In genomic region chr1:43358121-43358745, GRCh38 we compare ENCODE assay signal across 8 cellular contexts. TPM values are rescaled to one million over a fixed set of nuclear protein-coding genes. Genes with fewer than 3 reads are reported as not detected.
DNase-seq lines count a peak whose midpoint lies in the region; ATAC-seq and TF ChIP-seq lines count a peak whose summit lies in the region.

No MANE protein-coding gene starts in this region.

- peak; percentile 49 for ATAC-seq in HCT116

- intact Hi-C loops in HCT116 (cut with micrococcal nuclease) = loop anchor here (1.0 kb wide), 1 partner anchor 120 kb away; no protein-coding TSS in a partner anchor

- TF ChIP-seq RAD21 in HCT116 (IDR thresholded peaks at IDR 0.05; ENCODE audit: low read depth) = no peak

- H3K79me2 ChIP-seq in HCT116 (ENCODE audit: insufficient read depth, low read length) (peaks cover 36% of the 10 kb centered on the region), osteoblast (ENCODE audit: insufficient read depth, low read length) (peaks cover 41% of the 10 kb centered on the region)

- H3K4me2 ChIP-seq in HCT116 (ENCODE audit: low read length) (peak overlapping the region; percentile 78), osteoblast (ENCODE audit: insufficient read depth, low read length) (peak overlapping the region; percentile 99)

- H3K9ac ChIP-seq in HCT116 (ENCODE audit: low read length) = peak overlapping the region; percentile 94

- no peaks in the 10 kb centered on the region for H3K9me3 ChIP-seq in HCT116 (ENCODE audit: control insufficient read depth in 1 of 2, insufficient read depth in 1 of 2, low read depth in 1 of 2, low read length in 2 of 2)
- H3K9me3 ChIP-seq in osteoblast (ENCODE audit: low read depth, low read length) = no peaks in the 10 kb centered on the region

- peak in 2 of 3 experiments; percentile 67 to 71; a peak in 4 of 6 replicates for TF ChIP-seq CTCF in HCT116 (IDR thresholded peaks at IDR 0.05 in 2 of 3, conservative IDR thresholded peaks at IDR 0.05 in 1 of 3; ENCODE audit: borderline replicate concordance in 1 of 3, insufficient read depth in 1 of 3, low read depth in 2 of 3, low read length in 2 of 3)
- TF ChIP-seq CTCF in osteoblast (IDR thresholded peaks at IDR 0.05; ENCODE audit: extremely low read depth, low read depth, low read length) = peak; percentile 41

- TF ChIP-seq POLR2A in HCT116 (IDR thresholded peaks at IDR 0.05; ENCODE audit: borderline replicate concordance, extremely low read depth, insufficient read depth, insufficient read length) = peak; percentile 85

- no peaks in the 10 kb centered on the region for H3K27me3 ChIP-seq in HCT116 (ENCODE audit: insufficient read depth, low read length)
- H3K27me3 ChIP-seq in osteoblast (ENCODE audit: insufficient read depth, low read length) = no peaks in the 10 kb centered on the region

- DNase-seq in NCI-H1105 treated with DMSO at 0.1 percent for 48 hours (lab: John Stamatoyannopoulos, UW) (peak; percentile 53), NCI-H1105 (lab: John Stamatoyannopoulos, UW) (no peak), HCT116 (ENCODE audit: low read depth, low spot score) (peak; percentile 49), NCI-H2227 (lab: John Stamatoyannopoulos, UW; ENCODE audit: unreplicated experiment) (peak; percentile 72), germinal center (ENCODE audit: low spot score) (peak; percentile 23), osteoblast (ENCODE audit: insufficient read length, low spot score, missing footprints) (no peak), putamen (ENCODE audit: low spot score) (no peak)
- peak; percentile 41 to 43 for DNase-seq in activated T-cell treated with anti-CD3 and anti-CD28 coated beads, Interleukin-2, amount 50 U/mL, for 48 hours

- POLR2A ChIA-PET in HCT116 (lab: Charles Lee) = interaction anchor here (0.6 to 2.1 kb wide), 16 partner anchors 8 to 572 kb away, joined by 3 to 26 read pairs (median 5); partner anchors contain the start of genes C1orf210 and ELOVL1

- RAD21 ChIA-PET in HCT116 (lab: Charles Lee; ENCODE audit: low non-redundant PET in 1 of 2, low total read pairs in 2 of 2, uncharacterized antibody in 2 of 2, unreplicated experiment in 2 of 2) = interaction anchor here (0.5 to 1.1 kb wide), 3 partner anchors 24 to 73 kb away, joined by 4 to 7 read pairs (median 4); partner anchors contain the start of gene C1orf210 (in 1 of the 2)

- no peaks in the 10 kb centered on the region for H3K9me2 ChIP-seq in HCT116 (ENCODE audit: insufficient read depth)

- CTCF ChIA-PET in HCT116 (lab: Charles Lee) = interaction anchor here (0.6 to 2.6 kb wide), 11 partner anchors 8 to 131 kb away, joined by 3 to 15 read pairs (median 5); partner anchors contain the start of gene C1orf210

- H3K4me3 ChIP-seq in HCT116 (replicated peaks in 1 of 2; ENCODE audit: low read depth in 1 of 2, low read length in 2 of 2) = peak overlapping the region; percentile 76 to 77
- H3K4me3 ChIP-seq in osteoblast (ENCODE audit: insufficient read depth, low read length) = peak overlapping the region; percentile 85

- H4K20me1 ChIP-seq in HCT116 (ENCODE audit: insufficient read depth) (peaks cover 3% of the 10 kb centered on the region; the same call in 1 of the 2 replicates), osteoblast (ENCODE audit: insufficient read depth, low read length) (peaks cover 11% of the 10 kb centered on the region)

- TSS peak; percentile 84 for BruUV-seq in HCT116 (replicated peaks; lab: Mats Ljungman, UMichigan)

- H3K4me1 ChIP-seq in HCT116 (ENCODE audit: control insufficient read depth in 1 of 2, insufficient read depth in 2 of 2, low read length in 2 of 2) (peaks cover 13 to 46% of the 10 kb centered on the region in 2 experiments), osteoblast (ENCODE audit: insufficient read depth, low read length) (peaks cover 39% of the 10 kb centered on the region)

- peak overlapping the region; percentile 80 for H3K27ac ChIP-seq in HCT116 (ENCODE audit: low read depth, low read length)
- peak overlapping the region; percentile 69 for H3K27ac ChIP-seq in osteoblast (ENCODE audit: low read depth, low read length)

- H3K36me3 ChIP-seq in HCT116 (ENCODE audit: control insufficient read depth in 1 of 2, insufficient read depth in 2 of 2, low read length in 2 of 2) = peaks cover 17 to 37% of the 10 kb centered on the region in 2 experiments
- H3K36me3 ChIP-seq in osteoblast (ENCODE audit: insufficient read depth, low read length) = peaks cover 32% of the 10 kb centered on the region

- no peak overlapping the region for H2AFZ ChIP-seq in HCT116 (ENCODE audit: low read depth, low read length, poor library complexity, severe bottlenecking)
- peak overlapping the region; percentile 97 for H2AFZ ChIP-seq in osteoblast (ENCODE audit: low read length)

TF ChIP-seq in HCT116, 20 proteins besides CTCF, POLR2A, EP300 and RAD21:
- TF ChIP-seq FOSL1 (IDR thresholded peaks at IDR 0.05; ENCODE audit: low read depth) (no peak), POLR2AphosphoS5 (IDR thresholded peaks at IDR 0.05; ENCODE audit: low read depth, low read length) (peak; percentile 72; the same call in 1 of the 2 replicates), ZFX (IDR thresholded peaks at IDR 0.05) (peak; percentile 59), ELF1 (IDR thresholded peaks at IDR 0.05; ENCODE audit: borderline replicate concordance, low read depth) (no peak), SRF (IDR thresholded peaks at IDR 0.05; ENCODE audit: low read depth) (no peak), CBX3 (IDR thresholded peaks at IDR 0.05; ENCODE audit: low read depth) (no peak), YY1 (IDR thresholded peaks at IDR 0.05; ENCODE audit: extremely low read depth, insufficient replicate concordance, low read depth, low read length) (no peak), ATF3 (IDR thresholded peaks at IDR 0.05) (no peak), CEBPB (IDR thresholded peaks at IDR 0.05; ENCODE audit: low read depth) (no peak), SIN3A (IDR thresholded peaks at IDR 0.05; ENCODE audit: low read depth) (no peak)
- TF ChIP-seq, protein P1, sequence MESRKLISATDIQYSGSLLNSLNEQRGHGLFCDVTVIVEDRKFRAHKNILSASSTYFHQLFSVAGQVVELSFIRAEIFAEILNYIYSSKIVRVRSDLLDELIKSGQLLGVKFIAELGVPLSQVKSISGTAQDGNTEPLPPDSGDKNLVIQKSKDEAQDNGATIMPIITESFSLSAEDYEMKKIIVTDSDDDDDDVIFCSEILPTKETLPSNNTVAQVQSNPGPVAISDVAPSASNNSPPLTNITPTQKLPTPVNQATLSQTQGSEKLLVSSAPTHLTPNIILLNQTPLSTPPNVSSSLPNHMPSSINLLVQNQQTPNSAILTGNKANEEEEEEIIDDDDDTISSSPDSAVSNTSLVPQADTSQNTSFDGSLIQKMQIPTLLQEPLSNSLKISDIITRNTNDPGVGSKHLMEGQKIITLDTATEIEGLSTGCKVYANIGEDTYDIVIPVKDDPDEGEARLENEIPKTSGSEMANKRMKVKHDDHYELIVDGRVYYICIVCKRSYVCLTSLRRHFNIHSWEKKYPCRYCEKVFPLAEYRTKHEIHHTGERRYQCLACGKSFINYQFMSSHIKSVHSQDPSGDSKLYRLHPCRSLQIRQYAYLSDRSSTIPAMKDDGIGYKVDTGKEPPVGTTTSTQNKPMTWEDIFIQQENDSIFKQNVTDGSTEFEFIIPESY (IDR thresholded peaks at IDR 0.05; ENCODE audit: extremely low read depth, insufficient replicate concordance, low read length) = no peak
TF ChIP-seq in HCT116: peak in this region for 2.

RNA-seq across cellular contexts. Expression of gene CDC20, which starts 0.5 kb away (rescaled TPM):
- total RNA-seq in HCT116 (2021; ENCODE audit: unreplicated experiment) (355 TPM), osteoblast (4.7 and 5.3 TPM in 2 replicates)
- 375 and 408 TPM in 2 replicates for polyA plus RNA-seq in HCT116 (2012)

RNA-seq across cellular contexts. Expression of gene ELOVL1, which starts 9.6 kb away (rescaled TPM):
- 91.3 TPM for total RNA-seq in HCT116 (2021; ENCODE audit: unreplicated experiment)
- polyA plus RNA-seq in HCT116 (2012) = 157 and 159 TPM in 2 replicates
- 35.9 and 36.9 TPM in 2 replicates for total RNA-seq in osteoblast

RNA-seq across cellular contexts. Expression of gene MPL, which starts 20.6 kb away (rescaled TPM):
- not detected for total RNA-seq in HCT116 (2021; ENCODE audit: unreplicated experiment)
- 0.11 and 0.16 TPM in 2 replicates for polyA plus RNA-seq in HCT116 (2012)
- total RNA-seq in osteoblast = not detected in 2 replicates

RNA-seq across cellular contexts. Expression of gene MED8, which starts 31.4 kb away (rescaled TPM):
- total RNA-seq in HCT116 (2021; ENCODE audit: unreplicated experiment) (36.0 TPM), osteoblast (64.8 and 65.9 TPM in 2 replicates)
- 45.6 and 50.9 TPM in 2 replicates for polyA plus RNA-seq in HCT116 (2012)

RNA-seq across cellular contexts. Expression of gene SZT2, which starts 31.5 kb away (rescaled TPM):
- total RNA-seq in HCT116 (2021; ENCODE audit: unreplicated experiment) = 43.0 TPM
- polyA plus RNA-seq in HCT116 (2012) = 12.7 and 14.5 TPM in 2 replicates
- total RNA-seq in osteoblast = 41.0 and 42.0 TPM in 2 replicates

Comparison
In these comparisons a context has a peak if more than half of its experiments do, and no peak if none do; other contexts are left out.
1. DNase-seq: peak in NCI-H1105 treated with DMSO at 0.1 percent for 48 hours (single experiment), HCT116 (single experiment), NCI-H2227 (single experiment), activated T-cell treated with anti-CD3 and anti-CD28 coated beads, Interleukin-2, amount 50 U/mL, for 48 hours (2 of 2) and germinal center (single experiment); none in NCI-H1105 (single experiment), osteoblast (single experiment) and putamen (single experiment).
2. RNA of gene CDC20, which starts 0.5 kb away (total RNA-seq): 355 TPM in HCT116 (single experiment); 4.7 to 5.3 TPM in osteoblast; every median in the first group is over 10 times any median in the second.